In the genomic region with DNA sequence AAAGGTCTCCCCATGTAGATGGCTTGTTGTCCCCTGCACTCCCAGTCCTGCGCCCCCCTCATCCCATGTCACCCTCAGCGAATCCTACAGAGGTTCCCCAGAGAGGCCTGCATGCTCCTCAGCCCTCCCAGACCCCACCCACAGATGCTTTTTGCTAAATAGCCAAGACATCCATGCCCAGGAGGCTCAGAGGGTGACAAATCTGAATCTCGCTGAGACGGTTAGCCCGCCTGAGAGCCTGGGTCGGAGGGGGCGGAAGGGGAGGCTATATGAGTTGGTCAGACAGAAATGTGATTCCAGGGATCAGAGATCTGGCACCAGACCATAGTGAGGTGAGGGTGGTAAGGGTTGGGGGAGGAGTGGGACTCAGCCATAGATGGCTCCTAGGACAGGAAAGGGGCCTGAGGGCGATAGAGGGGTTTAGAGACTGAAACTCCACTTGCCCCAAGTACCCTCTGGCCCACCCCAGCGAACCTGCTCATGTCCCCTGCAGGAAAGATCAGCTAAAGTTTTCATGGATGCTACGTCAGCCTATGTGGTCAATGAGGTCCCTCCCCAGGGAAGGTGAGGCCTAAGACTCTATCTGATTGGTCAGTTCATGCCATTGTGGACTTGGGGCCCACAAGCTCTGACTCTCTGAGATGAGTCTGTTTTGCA, we compare ENCODE assay signal across 22 cellular contexts. TPM values are rescaled to one million over a fixed set of nuclear protein-coding genes. Genes with fewer than 3 reads are reported as not detected.
DNase-seq lines count a peak whose midpoint lies in the region; ATAC-seq and TF ChIP-seq lines count a peak whose summit lies in the region.
"Had no signal": no experiment of that assay in that cellular context is flagged by ENCODE, and none has a peak within 500 bp of the region (broad histone marks: within the 10 kb centered on the region; RNA-seq: fewer than 3 reads in every experiment).

No MANE protein-coding gene starts in this region.

- no CpG with 5 or more reads among the region's 10 CpGs for WGBS in neuronal stem cell (ENCODE audit: extremely low coverage in 2 of 2, insufficient read length in 2 of 2, insufficient replicate concordance in 1 of 2), 2 donors

- peak overlapping the region; percentile 39 for H3K18ac ChIP-seq in neuronal stem cell (ENCODE audit: low read length)

- no peak overlapping the region for H3K14ac ChIP-seq in neuronal stem cell (ENCODE audit: low read length)

- no peak overlapping the region for H2BK12ac ChIP-seq in neuronal stem cell (ENCODE audit: low read length)

- no peak overlapping the region for H3K23ac ChIP-seq in neuronal stem cell (ENCODE audit: low read depth, low read length, poor library complexity)

- H3K36me3 ChIP-seq in left ventricle myocardium inferior (peaks cover 6% of the 10 kb centered on the region), right atrium auricular region (no peaks in the 10 kb centered on the region), neuronal stem cell (replicated peaks in 1 of 2; ENCODE audit: control insufficient read depth in 2 of 2, insufficient read depth in 2 of 2, low read length in 2 of 2) (no peaks in the 10 kb centered on the region)

- peaks cover 97% of the 10 kb centered on the region for H3K4me1 ChIP-seq in left ventricle myocardium inferior
- peaks cover 0 to 78% of the 10 kb centered on the region in 2 donors for H3K4me1 ChIP-seq in right atrium auricular region
- H3K4me1 ChIP-seq in neuronal stem cell (ENCODE audit: control insufficient read depth in 2 of 2, insufficient read depth in 1 of 2, low read depth in 1 of 2, low read length in 2 of 2), result peaks cover 5 to 14% of the 10 kb centered on the region in 2 donors
- H3K4me1 ChIP-seq: Caco-2 had no signal

- H2BK120ac ChIP-seq in neuronal stem cell (ENCODE audit: low read depth, low read length), result no peak overlapping the region

- no peak for ATAC-seq in GM19035 (IDR thresholded peaks at IDR 0.05; ENCODE audit: unreplicated experiment)
- ATAC-seq: GM23338, Panc1 had no signal

- no peaks in the 10 kb centered on the region for H3K9me3 ChIP-seq in left ventricle myocardium inferior (replicated peaks)
- H3K9me3 ChIP-seq in right atrium auricular region, result no peaks in the 10 kb centered on the region
- no peaks in the 10 kb centered on the region for H3K9me3 ChIP-seq in neuronal stem cell (replicated peaks in 1 of 2; ENCODE audit: control insufficient read depth in 2 of 2, insufficient read depth in 1 of 2, low read depth in 1 of 2, low read length in 2 of 2)
- H3K9me3 ChIP-seq: Caco-2 had no signal

- TF ChIP-seq CTCF in left ventricle myocardium inferior (IDR thresholded peaks at IDR 0.05; ENCODE audit: borderline replicate concordance), result no peak
- TF ChIP-seq CTCF in right atrium auricular region (IDR thresholded peaks at IDR 0.05), result no peak

- no peak overlapping the region for H2AFZ ChIP-seq in neuronal stem cell (ENCODE audit: low read length)
- H2AFZ ChIP-seq: GM23338 had no signal

- H3K4me3 ChIP-seq in left ventricle myocardium inferior, result no peak overlapping the region
- H3K4me3 ChIP-seq in right atrium auricular region, result no peak overlapping the region
- no peak overlapping the region for H3K4me3 ChIP-seq in neuronal stem cell (ENCODE audit: low read length in 2 of 2)
- H3K4me3 ChIP-seq: GM23338 had no signal

- H3K4me2 ChIP-seq in neuronal stem cell (ENCODE audit: insufficient read depth, low read length, poor library complexity, severe bottlenecking), result no peak overlapping the region
- H3K4me2 ChIP-seq: GM23338 had no signal

- DNase-seq in left ventricle myocardium inferior (no peak), right atrium auricular region (ENCODE audit: low spot score) (no peak), caudate nucleus (lab: John Stamatoyannopoulos, UW) (no peak), neuronal stem cell (ENCODE audit: low spot score) (no peak), NCI-H748 (lab: John Stamatoyannopoulos, UW; ENCODE audit: unreplicated experiment) (no peak), NCI-H1436 treated with DMSO at 0.1 percent for 48 hours (lab: John Stamatoyannopoulos, UW) (no peak)
- no peak for DNase-seq in stimulated activated CD4-positive, alpha-beta T cell treated with anti-CD3 and anti-CD28 coated beads, Interleukin-4, amount 100 ng/mL, for 1 hour
- DNase-seq: Caco-2, KBM-7, NCI-H1092 treated with DMSO at 0.1 percent for 48 hours, NCI-H187 treated with DMSO at 0.1 percent for 48 hours, NCI-H446, NCI-H748 treated with DMSO at 0.1 percent for 48 hours, SHP77 had no signal

- no peak overlapping the region for H4K8ac ChIP-seq in neuronal stem cell (ENCODE audit: low read depth, low read length)

- H2BK15ac ChIP-seq in neuronal stem cell (ENCODE audit: low read length), result no peak overlapping the region

- intact Hi-C loops in left ventricle myocardium inferior (cut with micrococcal nuclease), result no loop called here

- no peak overlapping the region for H3K4ac ChIP-seq in neuronal stem cell (ENCODE audit: low read length)

- H2AK5ac ChIP-seq in neuronal stem cell (ENCODE audit: low read depth, low read length), result no peak overlapping the region

- no peak overlapping the region for H2BK5ac ChIP-seq in neuronal stem cell (ENCODE audit: low read length)

- H3K27ac ChIP-seq in left ventricle myocardium inferior (replicated peaks), result peak overlapping the region; percentile 86
- H3K27ac ChIP-seq in right atrium auricular region, result no peak overlapping the region
- peak overlapping the region; percentile 99 for H3K27ac ChIP-seq in caudate nucleus (ENCODE audit: low read depth, low read length)
- no peak overlapping the region for H3K27ac ChIP-seq in neuronal stem cell (replicated peaks; ENCODE audit: low read length)
- H3K27ac ChIP-seq: HL-60 had no signal

- H3K27me3 ChIP-seq in left ventricle myocardium inferior (ENCODE audit: low read depth), result no peaks in the 10 kb centered on the region
- H3K27me3 ChIP-seq in right atrium auricular region, result no peaks in the 10 kb centered on the region
- H3K27me3 ChIP-seq in neuronal stem cell (ENCODE audit: control insufficient read depth in 3 of 3, insufficient read depth in 3 of 3, low read depth in 1 of 3, low read length in 3 of 3), result peaks cover 0 to 9% (median 0%) of the 10 kb centered on the region in 3 experiments

- no peaks in the 10 kb centered on the region for H3K79me1 ChIP-seq in neuronal stem cell (ENCODE audit: low read depth, low read length)

- H4K91ac ChIP-seq in neuronal stem cell (ENCODE audit: low read depth, low read length, poor library complexity), result no peak overlapping the region

- H3K9ac ChIP-seq in neuronal stem cell (ENCODE audit: low read depth, low read length, poor library complexity), result no peak overlapping the region

RNA-seq across cellular contexts. Expression of gene TFEB, which starts 33.2 kb away (rescaled TPM):
- total RNA-seq in left ventricle myocardium inferior (39.9 TPM), right atrium auricular region (10 to 100 TPM; 31.5 to 35.8 TPM)
- 1.1 TPM for polyA plus RNA-seq in neuronal stem cell (2013, experiment 1 of 2)
- polyA plus RNA-seq in neuronal stem cell (2013, experiment 2 of 2), result 1.1 TPM

RNA-seq across cellular contexts. Expression of gene PGC, which starts 45.0 kb away (rescaled TPM):
- total RNA-seq in left ventricle myocardium inferior, result not detected
- not detected for total RNA-seq in right atrium auricular region
- 0.03 TPM for polyA plus RNA-seq in neuronal stem cell (2013, experiment 1 of 2)
- 0.07 TPM for polyA plus RNA-seq in neuronal stem cell (2013, experiment 2 of 2)
- total RNA-seq: A172, G401, GM23338, M059J had no signal
- polyA plus RNA-seq: CD14-positive monocyte, GM23338 had no signal

Comparison
In these comparisons a context has a peak if more than half of its experiments do, and no peak if none do; other contexts are left out.
1. H3K27ac ChIP-seq: peak in left ventricle myocardium inferior (single experiment) and caudate nucleus (single experiment); none in right atrium auricular region (0 of 2) and neuronal stem cell (single experiment).